Comparison of ENCODE assay signal across 18 cellular contexts in genomic region chr19:45920458-45920857, GRCh38. TPM values are rescaled to one million over a fixed set of nuclear protein-coding genes. Genes with fewer than 3 reads are reported as not detected.
DNase-seq lines count a peak whose midpoint lies in the region; ATAC-seq and TF ChIP-seq lines count a peak whose summit lies in the region.
"Had no signal": no experiment of that assay in that cellular context is flagged by ENCODE, and none has a peak within 500 bp of the region (broad histone marks: within the 10 kb centered on the region; RNA-seq: fewer than 3 reads in every experiment).

No MANE protein-coding gene starts in this region.

- no peak for TF ChIP-seq POLR2A in heart left ventricle (IDR thresholded peaks at IDR 0.05)

- H3K27me3 Mint-ChIP-seq in activated CD4-positive, alpha-beta memory T cell treated with anti-CD3 and anti-CD28 coated beads, Interleukin-2, amount 10 ng/mL, durations not matched to agents 7 days and 5 days, result peaks cover 7% of the 10 kb centered on the region

- H3K27ac Mint-ChIP-seq in activated naive CD4-positive, alpha-beta T cell treated with anti-CD3 and anti-CD28 coated beads, Interleukin-2, amount 50 U/mL, for 72 hours, result no peak overlapping the region
- H3K27ac Mint-ChIP-seq in activated CD4-positive, alpha-beta memory T cell treated with anti-CD3 and anti-CD28 coated beads, Interleukin-2, amount 10 ng/mL, durations not matched to agents 7 days and 5 days, result peak overlapping the region; percentile 65
- H3K27ac Mint-ChIP-seq: activated B cell treated with CpG ODN at 0.5 μM for 24 hours; IgD-negative memory B cell; naive thymus-derived CD8-positive, alpha-beta T cell had no signal

- intact Hi-C loops in heart left ventricle (cut with DNase I), result loop anchor here in 1 of 10 donors (10.0 kb wide), 1 partner anchor 94 kb away; no protein-coding TSS in a partner anchor

- no peaks in the 10 kb centered on the region for H3K36me3 ChIP-seq in heart left ventricle
- H3K36me3 ChIP-seq: heart right ventricle had no signal

- no peak overlapping the region for H3K27ac ChIP-seq in heart left ventricle
- H3K27ac ChIP-seq: heart right ventricle had no signal

- POLR2A ChIA-PET in activated CD4-positive, alpha-beta memory T cell treated with anti-CD3 and anti-CD28 coated beads, Interleukin-2, amount 10 ng/mL, durations not matched to agents 7 days and 5 days (lab: Charles Lee), result interaction anchor here (0.6 to 4.1 kb wide), 2 partner anchors 18 to 66 kb away, joined by 3 to 34 read pairs; partner anchors contain the start of gene MYPOP

- H3K4me3 ChIP-seq in heart left ventricle, result no peak overlapping the region
- H3K4me3 ChIP-seq: heart right ventricle had no signal

- 56 to 70% (median 63%) methylated on average over 8 of the region's 8 CpGs for WGBS in heart left ventricle, 4 donors

- H3K4me3 Mint-ChIP-seq in activated CD4-positive, alpha-beta memory T cell treated with anti-CD3 and anti-CD28 coated beads, Interleukin-2, amount 10 ng/mL, durations not matched to agents 7 days and 5 days, result peak overlapping the region; percentile 41
- H3K4me3 Mint-ChIP-seq: activated B cell treated with CpG ODN at 0.5 μM for 24 hours; IgD-negative memory B cell; naive thymus-derived CD8-positive, alpha-beta T cell had no signal

- TF ChIP-seq CTCF in heart left ventricle (IDR thresholded peaks at IDR 0.05), result no peak

- H3K36me3 Mint-ChIP-seq in activated naive CD4-positive, alpha-beta T cell treated with anti-CD3 and anti-CD28 coated beads, Interleukin-2, amount 50 U/mL, for 72 hours, result no peaks in the 10 kb centered on the region
- peaks cover 4% of the 10 kb centered on the region for H3K36me3 Mint-ChIP-seq in activated CD4-positive, alpha-beta memory T cell treated with anti-CD3 and anti-CD28 coated beads, Interleukin-2, amount 10 ng/mL, durations not matched to agents 7 days and 5 days (ENCODE audit: low read depth)
- H3K36me3 Mint-ChIP-seq: naive thymus-derived CD8-positive, alpha-beta T cell had no signal

- no peaks in the 10 kb centered on the region for H3K9me3 ChIP-seq in heart left ventricle
- H3K9me3 ChIP-seq: heart right ventricle had no signal

- DNase-seq in activated naive CD4-positive, alpha-beta T cell treated with anti-CD3 and anti-CD28 coated beads, Interleukin-2, amount 50 U/mL, for 72 hours (ENCODE audit: low spot score in 2 of 2), result no peak
- no peak for DNase-seq in activated naive CD4-positive, alpha-beta T cell treated with Interleukin-2 at 50 U/mL for 16 hours
- peak; percentile 31 for DNase-seq in activated CD4-positive, alpha-beta memory T cell treated with anti-CD3 and anti-CD28 coated beads, Interleukin-2, amount 10 ng/mL, durations not matched to agents 7 days and 5 days
- no peak for DNase-seq in stimulated activated naive CD8-positive, alpha-beta T cell treated with anti-CD3 and anti-CD28 coated beads, Interleukin-15, Interleukin-2, amounts not matched to agents 100 U/mL and 50 U/mL, for 24 hours
- no peak for DNase-seq in NCI-H1105 treated with DMSO at 0.1 percent for 48 hours (lab: John Stamatoyannopoulos, UW)
- DNase-seq in heart left ventricle, result no peak
- DNase-seq: activated B cell treated with CpG ODN at 0.5 μM for 24 hours; activated gamma-delta T cell treated with Interleukin-2 at 50 U/mL for 16 hours; central memory CD4-positive, alpha-beta T cell; heart right ventricle; naive thymus-derived CD8-positive, alpha-beta T cell; NCI-H1694; NCI-H774; right cardiac atrium; stimulated activated CD4-positive, alpha-beta T cell treated with anti-CD3 and anti-CD28 coated beads, Interleukin-4, amount 100 ng/mL, for 4 hours; stimulated activated naive CD4-positive, alpha-beta T cell treated with Interleukin-2 at 50 U/mL for 16 hours had no signal

- peaks cover 52% of the 10 kb centered on the region for H3K4me1 Mint-ChIP-seq in activated CD4-positive, alpha-beta memory T cell treated with anti-CD3 and anti-CD28 coated beads, Interleukin-2, amount 10 ng/mL, durations not matched to agents 7 days and 5 days
- H3K4me1 Mint-ChIP-seq: activated B cell treated with CpG ODN at 0.5 μM for 24 hours, IgD-negative memory B cell had no signal

- ATAC-seq in activated naive CD4-positive, alpha-beta T cell treated with anti-CD3 and anti-CD28 coated beads, Interleukin-2, amount 50 U/mL, for 72 hours, result peak; percentile 61 to 73
- ATAC-seq in stimulated activated naive CD8-positive, alpha-beta T cell treated with anti-CD3 and anti-CD28 coated beads, Interleukin-15, Interleukin-2, amounts not matched to agents 100 U/mL and 50 U/mL, for 24 hours, result peak; percentile 33
- no peak for ATAC-seq in heart left ventricle
- ATAC-seq: heart right ventricle; left lobe of liver; naive thymus-derived CD8-positive, alpha-beta T cell; right cardiac atrium had no signal

- CTCF ChIA-PET in activated CD4-positive, alpha-beta memory T cell treated with anti-CD3 and anti-CD28 coated beads, Interleukin-2, amount 10 ng/mL, durations not matched to agents 7 days and 5 days (lab: Charles Lee), result interaction anchor here (2.1 kb wide), 1 partner anchor 18 kb away, joined by 7 read pairs; the partner anchor contains the start of gene MYPOP

- H3K27me3 ChIP-seq in heart left ventricle, result peaks cover 0 to 16% (median 0%) of the 10 kb centered on the region in 9 donors

- no peaks in the 10 kb centered on the region for H3K4me1 ChIP-seq in heart left ventricle
- H3K4me1 ChIP-seq: heart right ventricle had no signal

- no peaks in the 10 kb centered on the region for H3K9me3 Mint-ChIP-seq in activated naive CD4-positive, alpha-beta T cell treated with anti-CD3 and anti-CD28 coated beads, Interleukin-2, amount 50 U/mL, for 72 hours
- H3K9me3 Mint-ChIP-seq in activated CD4-positive, alpha-beta memory T cell treated with anti-CD3 and anti-CD28 coated beads, Interleukin-2, amount 10 ng/mL, durations not matched to agents 7 days and 5 days, result no peaks in the 10 kb centered on the region
- H3K9me3 Mint-ChIP-seq: activated B cell treated with CpG ODN at 0.5 μM for 24 hours; naive thymus-derived CD8-positive, alpha-beta T cell had no signal

RNA-seq across cellular contexts. Expression of gene NANOS2, which starts 5.9 kb away (rescaled TPM):
- total RNA-seq in activated naive CD4-positive, alpha-beta T cell treated with anti-CD3 and anti-CD28 coated beads, Interleukin-2, amount 50 U/mL, for 72 hours, result not detected
- total RNA-seq in activated CD4-positive, alpha-beta memory T cell treated with anti-CD3 and anti-CD28 coated beads, Interleukin-2, amount 10 ng/mL, durations not matched to agents 7 days and 5 days, result not detected
- total RNA-seq in heart left ventricle, result not detected
- polyA plus RNA-seq in heart left ventricle, result not detected
- total RNA-seq: activated B cell treated with CpG ODN at 0.5 μM for 24 hours; heart right ventricle; left lobe of liver; naive thymus-derived CD8-positive, alpha-beta T cell; right cardiac atrium had no signal
- polyA plus RNA-seq: heart right ventricle; IgD-negative memory B cell; naive thymus-derived CD8-positive, alpha-beta T cell; right cardiac atrium had no signal

RNA-seq across cellular contexts. Expression of gene MYPOP, which starts 18.0 kb away (rescaled TPM):
- total RNA-seq in activated naive CD4-positive, alpha-beta T cell treated with anti-CD3 and anti-CD28 coated beads, Interleukin-2, amount 50 U/mL, for 72 hours, result 1 to 10 TPM; 8.3 to 9.1 TPM
- 10 to 100 TPM; 12.5 to 12.9 TPM for total RNA-seq in activated CD4-positive, alpha-beta memory T cell treated with anti-CD3 and anti-CD28 coated beads, Interleukin-2, amount 10 ng/mL, durations not matched to agents 7 days and 5 days
- 10 to 100 TPM in 5 of 9 donors, 1 to 10 TPM in 4; 8.3 to 16.0 (median 10.6) TPM for total RNA-seq in heart left ventricle
- 1 to 10 TPM; 7.9 to 8.7 TPM for polyA plus RNA-seq in heart left ventricle

RNA-seq across cellular contexts. Expression of gene IRF2BP1, which starts 34.5 kb away (rescaled TPM):
- total RNA-seq in activated naive CD4-positive, alpha-beta T cell treated with anti-CD3 and anti-CD28 coated beads, Interleukin-2, amount 50 U/mL, for 72 hours, result 10 to 100 TPM; 14.9 to 15.6 TPM
- total RNA-seq in activated CD4-positive, alpha-beta memory T cell treated with anti-CD3 and anti-CD28 coated beads, Interleukin-2, amount 10 ng/mL, durations not matched to agents 7 days and 5 days, result 10 to 100 TPM; 16.9 to 17.6 TPM
- 10 to 100 TPM; 17.7 to 40.0 (median 19.6) TPM for total RNA-seq in heart left ventricle
- 10 to 100 TPM; 13.6 to 14.5 TPM for polyA plus RNA-seq in heart left ventricle

RNA-seq across cellular contexts. Expression of gene NOVA2, which starts 53.2 kb away (rescaled TPM):
- total RNA-seq in activated naive CD4-positive, alpha-beta T cell treated with anti-CD3 and anti-CD28 coated beads, Interleukin-2, amount 50 U/mL, for 72 hours, result under 1 TPM in 1 of 2 donors, not detected in 1; 0.08 TPM
- under 1 TPM; 0.15 to 0.30 TPM for total RNA-seq in activated CD4-positive, alpha-beta memory T cell treated with anti-CD3 and anti-CD28 coated beads, Interleukin-2, amount 10 ng/mL, durations not matched to agents 7 days and 5 days
- total RNA-seq in heart left ventricle, result 10 to 100 TPM in 1 of 9 donors, 1 to 10 TPM in 8; 2.2 to 10.0 (median 4.8) TPM
- 1 to 10 TPM; 2.6 to 5.2 TPM for polyA plus RNA-seq in heart left ventricle
- total RNA-seq: activated B cell treated with CpG ODN at 0.5 μM for 24 hours; naive thymus-derived CD8-positive, alpha-beta T cell had no signal
- polyA plus RNA-seq: IgD-negative memory B cell; naive thymus-derived CD8-positive, alpha-beta T cell had no signal

RNA-seq across cellular contexts. Expression of gene FOXA3, which starts 56.3 kb away (rescaled TPM):
- 1 to 10 TPM in 1 of 2 donors, under 1 TPM in 1; 0.46 to 1.3 TPM for total RNA-seq in activated naive CD4-positive, alpha-beta T cell treated with anti-CD3 and anti-CD28 coated beads, Interleukin-2, amount 50 U/mL, for 72 hours
- total RNA-seq in activated CD4-positive, alpha-beta memory T cell treated with anti-CD3 and anti-CD28 coated beads, Interleukin-2, amount 10 ng/mL, durations not matched to agents 7 days and 5 days, result not detected
- not detected for total RNA-seq in heart left ventricle
- polyA plus RNA-seq in heart left ventricle, result under 1 TPM in 1 of 2 donors, not detected in 1; 0.07 TPM
- total RNA-seq: activated B cell treated with CpG ODN at 0.5 μM for 24 hours; naive thymus-derived CD8-positive, alpha-beta T cell; right cardiac atrium had no signal
- polyA plus RNA-seq: IgD-negative memory B cell; naive thymus-derived CD8-positive, alpha-beta T cell; right cardiac atrium had no signal

Comparison
In these comparisons a context has a peak if more than half of its experiments do, and no peak if none do; other contexts are left out.
1. ATAC-seq: peak in activated naive CD4-positive, alpha-beta T cell treated with anti-CD3 and anti-CD28 coated beads, Interleukin-2, amount 50 U/mL, for 72 hours (2 of 2) and stimulated activated naive CD8-positive, alpha-beta T cell treated with anti-CD3 and anti-CD28 coated beads, Interleukin-15, Interleukin-2, amounts not matched to agents 100 U/mL and 50 U/mL, for 24 hours (single experiment); none in heart left ventricle (0 of 4).